8 cellular contexts compared by ENCODE assay signal in genomic region chr14:22814945-22815713, GRCh38. TPM values are rescaled to one million over a fixed set of nuclear protein-coding genes. Genes with fewer than 3 reads are reported as not detected.
DNase-seq lines count a peak whose midpoint lies in the region; ATAC-seq, FAIRE-seq and TF ChIP-seq lines count a peak whose summit lies in the region.

SLC7A7 (minus strand) TSS chr14:22815435; CDS start chr14:22813398, 2,037 bp downstream.

- no peak within 1 kb of the TSS for H3K27ac Mint-ChIP-seq in osteocyte (ENCODE audit: unreplicated experiment)

- in situ Hi-C loops in HepG2 (cut with HindIII; ENCODE audit: extremely low pct_ligation_motif_present, low pct_unique_long_range_greater_than_20kb), result no loop called here

- H3K9ac ChIP-seq in HUES6 (ENCODE audit: low read length) (peak within 1 kb of the TSS; percentile 3), HepG2 (ENCODE audit: insufficient read depth, low read depth, low read length) (peak within 1 kb of the TSS; percentile 5; the same call in 1 of the 2 replicates)

- TF ChIP-seq POLR2A in adrenal gland (IDR thresholded peaks at IDR 0.05), result no peak
- TF ChIP-seq POLR2A in HepG2 (IDR thresholded peaks at IDR 0.05; ENCODE audit: insufficient read depth in 1 of 2, low read depth in 2 of 2, low read length in 2 of 2), result no peak

- no peaks in the 10 kb centered on the region for H3K36me3 ChIP-seq in HUES6 (ENCODE audit: control insufficient read depth, insufficient read depth, low read length)
- no peaks in the 10 kb centered on the region for H3K36me3 ChIP-seq in adrenal gland (replicated peaks in 1 of 2)
- H3K36me3 ChIP-seq in HepG2 (replicated peaks in 1 of 2; ENCODE audit: control insufficient read depth in 1 of 2, insufficient read depth in 2 of 2, low read length in 2 of 2), result no peaks in the 10 kb centered on the region

- H3K9me3 Mint-ChIP-seq in osteocyte (ENCODE audit: unreplicated experiment), result no peaks in the 10 kb centered on the region

- H3K4me1 Mint-ChIP-seq in osteocyte (ENCODE audit: unreplicated experiment), result peaks cover 26% of the 10 kb centered on the region

- no peaks in the 10 kb centered on the region for H3K79me2 ChIP-seq in HepG2 (ENCODE audit: insufficient read depth, low read length)

- H3K27me3 Mint-ChIP-seq in osteocyte (ENCODE audit: unreplicated experiment), result no peaks in the 10 kb centered on the region

- WGBS in adrenal gland, 4 donors, result 53 to 64% (median 60%) methylated on average over 10 of the region's 10 CpGs
- WGBS in HepG2 (ENCODE audit: low lambda C conversion rate), result 12% methylated on average over 10 of the region's 10 CpGs

- TF ChIP-seq CTCF in adrenal gland (IDR thresholded peaks at IDR 0.05) (no peak), HepG2 (CRISPR knock-in tag; IDR thresholded peaks at IDR 0.05) (no peak), osteocyte (IDR thresholded peaks at IDR 0.05) (no peak)

- POLR2A ChIA-PET in HepG2 (lab: Yijun Ruan, JAX), result interaction anchor here (1.1 kb wide), 1 partner anchor 49 kb away, joined by 4 read pairs; the partner anchor contains the start of gene OXA1L

- FAIRE-seq in HepG2 (lab: Jason Lieb, UNC), result no peak

- peak within 1 kb of the TSS; percentile 58 for H3K4me2 ChIP-seq in HepG2 (ENCODE audit: low read depth, low read length)

- H3K4me1 ChIP-seq in HUES6 (ENCODE audit: control insufficient read depth, insufficient read depth, low read length) (peaks cover 32% of the 10 kb centered on the region), adrenal gland (replicated peaks in 1 of 2) (peaks cover 0 to 11% of the 10 kb centered on the region in 2 donors), HepG2 (ENCODE audit: insufficient read depth, low read length) (peaks cover 34% of the 10 kb centered on the region)

- H2AFZ ChIP-seq in HepG2 (ENCODE audit: low read length), result peak within 1 kb of the TSS; percentile 60

- intact Hi-C loops in adrenal gland (cut with DNase I), result loop anchor here in 1 of 2 donors (5.0 to 10.0 kb wide), 2 partner anchors 160 to 258 kb away; no protein-coding TSS in a partner anchor
- intact Hi-C loops in HepG2 (cut with micrococcal nuclease; ENCODE audit: unreplicated experiment), result loop anchor here (5.0 kb wide), 1 partner anchor 243 kb away; no protein-coding TSS in a partner anchor

- H3K9me3 ChIP-seq in HUES6 (ENCODE audit: control insufficient read depth, insufficient read depth, low read depth, low read length) (no peaks in the 10 kb centered on the region), adrenal gland (replicated peaks in 1 of 3) (no peaks in the 10 kb centered on the region), HepG2 (ENCODE audit: low read length) (no peaks in the 10 kb centered on the region)

- no peak for TF ChIP-seq RAD21 in HepG2 (CRISPR knock-in tag; IDR thresholded peaks at IDR 0.05)

- CTCF ChIA-PET in HepG2 (lab: Yijun Ruan, JAX; ENCODE audit: low intra/inter-chr PET ratio, low total read pairs), result interaction anchor here (2.1 kb wide), 1 partner anchor 38 kb away, joined by 8 read pairs; no protein-coding TSS in a partner anchor

- no TSS peak for BruUV-seq in HepG2 (replicated peaks; lab: Mats Ljungman, UMichigan)

- H4K20me1 ChIP-seq in HepG2 (ENCODE audit: insufficient read depth, low read length), result no peaks in the 10 kb centered on the region

- H3K4me3 Mint-ChIP-seq in osteocyte (ENCODE audit: unreplicated experiment), result no peak within 1 kb of the TSS

- H3K27me3 ChIP-seq in HUES6 (ENCODE audit: control insufficient read depth, insufficient read depth, low read length) (no peaks in the 10 kb centered on the region), adrenal gland (no peaks in the 10 kb centered on the region), HepG2 (ENCODE audit: control insufficient read depth in 1 of 2, insufficient read depth in 2 of 2, low read length in 2 of 2) (no peaks in the 10 kb centered on the region; a peak in 1 of 5 replicates)

- H3K27ac ChIP-seq in HUES6 (ENCODE audit: low read depth, low read length) (no peak within 1 kb of the TSS), adrenal gland (peak within 1 kb of the TSS in 2 of 5 donors; percentile 41 to 80), HepG2 (ENCODE audit: extremely low read length, insufficient read depth, low read length) (no peak within 1 kb of the TSS), substantia nigra (ENCODE audit: low read depth, low read length, poor library complexity, severe bottlenecking) (peak within 1 kb of the TSS; percentile 19)

- ATAC-seq in HepG2 (peak; percentile 13), HG02588 (IDR thresholded peaks at IDR 0.05; ENCODE audit: unreplicated experiment) (no peak)

- TF ChIP-seq EP300 in HepG2 (IDR thresholded peaks at IDR 0.05; ENCODE audit: low read depth in 2 of 2, low read length in 2 of 2), result no peak
- TF ChIP-seq EP300 in HepG2 (CRISPR knock-in tag; IDR thresholded peaks at IDR 0.05; ENCODE audit: borderline replicate concordance), result 0 out of 2 replicates have a peak, but pooled peaks have one; percentile 10

- H3K36me3 Mint-ChIP-seq in osteocyte (ENCODE audit: unreplicated experiment), result no peaks in the 10 kb centered on the region

- DNase-seq in adrenal gland (no peak), HepG2 (ENCODE audit: low spot score) (no peak), substantia nigra (lab: John Stamatoyannopoulos, UW) (no peak), osteocyte (ENCODE audit: extremely low spot score, unreplicated experiment) (no peak), NCI-H1105 treated with DMSO at 0.1 percent for 48 hours (lab: John Stamatoyannopoulos, UW) (no peak)
- no peak for DNase-seq in activated CD4-positive, CD25-positive, alpha-beta regulatory T cell (lab: John Stamatoyannopoulos, UW)

- no peak within 1 kb of the TSS; the same call in 1 of the 2 replicates for H3K4me3 ChIP-seq in HUES6 (ENCODE audit: low read depth, low read length)
- H3K4me3 ChIP-seq in adrenal gland, result peak within 1 kb of the TSS in 1 of 4 donors; percentile 41
- H3K4me3 ChIP-seq in HepG2 (replicated peaks in 1 of 3; ENCODE audit: insufficient read depth in 1 of 3, low read depth in 2 of 3, low read length in 3 of 3), result peak within 1 kb of the TSS in 1 of 3 experiments; percentile 4; a peak in 1 of 6 replicates

TF ChIP-seq in HepG2, 621 proteins besides CTCF, POLR2A, EP300 and RAD21 (continues in another document):
- no peak for TF ChIP-seq ZNF251 (CRISPR knock-in tag; IDR thresholded peaks at IDR 0.05)
- no peak for TF ChIP-seq ZNF281 (CRISPR knock-in tag; IDR thresholded peaks at IDR 0.05; ENCODE audit: borderline replicate concordance)
- peak; percentile 16; the same call in 1 of the 2 replicates for TF ChIP-seq IKZF5 (CRISPR knock-in tag; IDR thresholded peaks at IDR 0.05)

RNA-seq across cellular contexts. Expression of gene SLC7A7, which starts in this region (rescaled TPM):
- 10 to 100 TPM in 7 of 8 donors, 1 to 10 TPM in 1; 7.3 to 30.5 (median 20.7) TPM for total RNA-seq in adrenal gland
- polyA plus RNA-seq in adrenal gland, result 10 to 100 TPM in 1 of 3 donors, 1 to 10 TPM in 2; 4.0 to 10.1 (median 6.5) TPM
- 0.07 and 0.13 TPM in 2 replicates for total RNA-seq in HepG2 (2016; rRNA removed; fragmentation: Illumina TruSeq; extraction: Trizol)
- not detected in 2 replicates for total RNA-seq in HepG2 (2016; cell fraction: cytosol; rRNA removed; fragmentation: Illumina TruSeq; extraction: Trizol; ENCODE audit: low read depth)
- 0.17 TPM in 1 of 2 replicates, not detected in the other for total RNA-seq in HepG2 (2016; cell fraction: insoluble cytoplasmic fraction; rRNA removed; fragmentation: Illumina TruSeq; extraction: Trizol)
- total RNA-seq in HepG2 (2016; cell fraction: membrane; rRNA removed; fragmentation: Illumina TruSeq; extraction: Trizol), result 0.10 and 0.15 TPM in 2 replicates
- total RNA-seq in HepG2 (2016; cell fraction: nucleus; rRNA removed; fragmentation: Illumina TruSeq; extraction: Trizol), result 0.38 TPM in 1 of 2 replicates, not detected in the other
- 0.63 and 1.1 TPM in 2 replicates for polyA plus RNA-seq in HepG2 (2011; rRNA removed)
- polyA plus RNA-seq in HepG2 (2011; cell fraction: cytosol; rRNA removed), result 0.94 and 1.3 TPM in 2 replicates
- polyA plus RNA-seq in HepG2 (2011; cell fraction: nucleus; rRNA removed), result 2.3 and 2.5 TPM in 2 replicates
- 1.3 and 1.7 TPM in 2 replicates for polyA plus RNA-seq in HepG2 (2012)
- not detected in 2 replicates for polyA plus RNA-seq in HepG2 (2016; cell fraction: cytosol; fragmentation: Illumina TruSeq; extraction: Trizol; ENCODE audit: low read depth)
- polyA plus RNA-seq in HepG2 (2016; cell fraction: insoluble cytoplasmic fraction; fragmentation: Illumina TruSeq; extraction: Trizol; ENCODE audit: low read depth), result 0.19 and 0.40 TPM in 2 replicates
- 0.23 and 0.27 TPM in 2 replicates for polyA plus RNA-seq in HepG2 (2016; cell fraction: membrane; fragmentation: Illumina TruSeq; extraction: Trizol; ENCODE audit: low read depth)
- polyA plus RNA-seq in HepG2 (2016; cell fraction: nucleus; fragmentation: Illumina TruSeq; extraction: Trizol; ENCODE audit: insufficient read depth, low read depth), result not detected in 2 replicates
- 1.2 and 3.2 TPM in 2 replicates for polyA minus RNA-seq in HepG2 (2011; rRNA and poly(A)+ RNA removed; ENCODE audit: low replicate concordance)
- 0.44 TPM in 1 of 2 replicates, not detected in the other for polyA minus RNA-seq in HepG2 (2011; cell fraction: cytosol; rRNA and poly(A)+ RNA removed)
- polyA minus RNA-seq in HepG2 (2011; cell fraction: nucleus; rRNA and poly(A)+ RNA removed), result 0.50 and 0.90 TPM in 2 replicates
- 1.2 and 1.6 TPM in 2 replicates for total RNA-seq in osteocyte
